In the genomic region with DNA sequence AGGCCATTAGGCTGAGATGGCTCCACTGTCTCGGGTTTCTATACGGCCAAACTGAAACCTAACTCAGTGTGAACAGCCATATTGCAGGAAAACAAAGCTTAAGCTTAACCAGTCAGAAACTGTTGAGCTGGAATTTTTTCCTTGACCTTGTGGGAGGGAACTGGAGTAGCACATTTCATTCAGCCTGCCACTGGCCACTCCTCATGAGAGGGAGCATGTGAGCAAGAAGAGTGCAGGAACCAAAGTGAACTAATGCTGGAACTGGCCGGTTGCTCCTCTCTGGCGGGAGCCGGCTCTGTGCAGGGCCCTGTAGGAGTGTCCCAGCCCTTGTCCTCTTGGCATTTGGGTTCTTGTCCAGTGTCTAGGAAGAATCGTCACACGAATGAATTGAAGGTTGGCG, we compare ENCODE assay signal across 2 cellular contexts.
TF ChIP-seq lines count a peak whose summit lies in the region.

No MANE protein-coding gene starts in this region.

TF ChIP-seq in IMR-90, 13 proteins besides CTCF, POLR2A, EP300 and RAD21:
- TF ChIP-seq CHD1 (IDR thresholded peaks at IDR 0.05; ENCODE audit: low read depth, low read length) (no peak), MAFK (IDR thresholded peaks at IDR 0.05; ENCODE audit: low read depth, low read length) (no peak), MXI1 (IDR thresholded peaks at IDR 0.05; ENCODE audit: borderline replicate concordance, low read depth, low read length) (no peak), NFE2L2 (IDR thresholded peaks at IDR 0.05; ENCODE audit: low read depth, low read length) (no peak), CEBPB (IDR thresholded peaks at IDR 0.05; ENCODE audit: low read depth, low read length) (no peak), FOS (IDR thresholded peaks at IDR 0.05; ENCODE audit: low read depth, low read length) (no peak)

TF ChIP-seq in K562, 482 proteins besides CTCF, POLR2A, EP300 and RAD21:
- TF ChIP-seq ESRRB (CRISPR knock-in tag; IDR thresholded peaks at IDR 0.05; ENCODE audit: borderline replicate concordance) (no peak), RBM14 (IDR thresholded peaks at IDR 0.05; ENCODE audit: borderline replicate concordance, insufficient read depth, low read depth, low read length) (no peak), SREBF2 (CRISPR knock-in tag; IDR thresholded peaks at IDR 0.05) (no peak), KLF16 (IDR thresholded peaks at IDR 0.05) (no peak), ZNF695 (CRISPR knock-in tag; IDR thresholded peaks at IDR 0.05) (no peak), ZNF121 (CRISPR knock-in tag; conservative IDR thresholded peaks at IDR 0.05) (no peak), ELF1 (tag; IDR thresholded peaks at IDR 0.05) (no peak), FOXA3 (CRISPR knock-in tag; conservative IDR thresholded peaks at IDR 0.05 in 1 of 2, IDR thresholded peaks at IDR 0.05 in 1 of 2) (no peak), ARID2 (IDR thresholded peaks at IDR 0.05) (no peak)
- TF ChIP-seq, protein P1, sequence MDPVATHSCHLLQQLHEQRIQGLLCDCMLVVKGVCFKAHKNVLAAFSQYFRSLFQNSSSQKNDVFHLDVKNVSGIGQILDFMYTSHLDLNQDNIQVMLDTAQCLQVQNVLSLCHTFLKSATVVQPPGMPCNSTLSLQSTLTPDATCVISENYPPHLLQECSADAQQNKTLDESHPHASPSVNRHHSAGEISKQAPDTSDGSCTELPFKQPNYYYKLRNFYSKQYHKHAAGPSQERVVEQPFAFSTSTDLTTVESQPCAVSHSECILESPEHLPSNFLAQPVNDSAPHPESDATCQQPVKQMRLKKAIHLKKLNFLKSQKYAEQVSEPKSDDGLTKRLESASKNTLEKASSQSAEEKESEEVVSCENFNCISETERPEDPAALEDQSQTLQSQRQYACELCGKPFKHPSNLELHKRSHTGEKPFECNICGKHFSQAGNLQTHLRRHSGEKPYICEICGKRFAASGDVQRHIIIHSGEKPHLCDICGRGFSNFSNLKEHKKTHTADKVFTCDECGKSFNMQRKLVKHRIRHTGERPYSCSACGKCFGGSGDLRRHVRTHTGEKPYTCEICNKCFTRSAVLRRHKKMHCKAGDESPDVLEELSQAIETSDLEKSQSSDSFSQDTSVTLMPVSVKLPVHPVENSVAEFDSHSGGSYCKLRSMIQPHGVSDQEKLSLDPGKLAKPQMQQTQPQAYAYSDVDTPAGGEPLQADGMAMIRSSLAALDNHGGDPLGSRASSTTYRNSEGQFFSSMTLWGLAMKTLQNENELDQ (CRISPR knock-in tag; IDR thresholded peaks at IDR 0.05; ENCODE audit: borderline replicate concordance), result no peak
